Comparison of ENCODE assay signal across 15 cellular contexts in genomic region chr16:8949536-8950418, GRCh38. TPM values are rescaled to one million over a fixed set of nuclear protein-coding genes. Genes with fewer than 3 reads are reported as not detected.
DNase-seq lines count a peak whose midpoint lies in the region; ATAC-seq and TF ChIP-seq lines count a peak whose summit lies in the region.
"Had no signal": no experiment of that assay in that cellular context is flagged by ENCODE, and none has a peak within 500 bp of the region (broad histone marks: within the 10 kb centered on the region; RNA-seq: fewer than 3 reads in every experiment).

No MANE protein-coding gene starts in this region.

- ATAC-seq in activated T-cell treated with anti-CD3 and anti-CD28 coated beads, Interleukin-2, amount 50 U/mL, for 4 hours: peak in 1 of 2 donors; percentile 17
- ATAC-seq in stimulated activated memory B cell treated with anti-CD40 and anti-IgM and Interleukin-4, amounts not matched to agents 10 μg/mL and 1 μg/mL and 100 μg/mL, for 72 hours: no peak
- ATAC-seq: HCT116, lower lobe of right lung had no signal

- no peaks in the 10 kb centered on the region for H3K9me2 ChIP-seq in OCI-LY7 (ENCODE audit: insufficient read depth, low read length)

- BruUV-seq in OCI-LY7 (replicated peaks; lab: Mats Ljungman, UMichigan): no TSS peak

- H4K20me1 ChIP-seq in OCI-LY7 (ENCODE audit: insufficient read depth, low read length): peaks cover 68% of the 10 kb centered on the region

- H3K4me1 ChIP-seq in OCI-LY7 (ENCODE audit: insufficient read depth, low read length, poor library complexity, severe bottlenecking): peaks cover 80% of the 10 kb centered on the region

- peak overlapping the region; percentile 40 for H3K4me3 Mint-ChIP-seq in activated T-cell treated with anti-CD3 and anti-CD28 coated beads, Interleukin-2, amount 50 U/mL, for 4 hours
- H3K4me3 Mint-ChIP-seq in endothelial cell (ENCODE audit: unreplicated experiment): no peak overlapping the region
- peak overlapping the region; percentile 18 for H3K4me3 Mint-ChIP-seq in stimulated activated memory B cell treated with anti-CD40 and anti-IgM and Interleukin-4, amounts not matched to agents 10 μg/mL and 1 μg/mL and 100 μg/mL, for 72 hours
- H3K4me3 Mint-ChIP-seq: activated CD4-positive, alpha-beta T cell treated with anti-CD3 and anti-CD28 coated beads, Interleukin-2, amount 10 ng/mL, durations not matched to agents 7 days and 5 days had no signal

- H3K4me3 ChIP-seq in OCI-LY7 (ENCODE audit: low read depth, low read length, poor library complexity, severe bottlenecking): no peak overlapping the region
- H3K4me3 ChIP-seq: lower lobe of right lung had no signal

- DNase-seq in activated T-cell treated with anti-CD3 and anti-CD28 coated beads, Interleukin-2, amount 50 U/mL, for 4 hours: no peak
- no peak for DNase-seq in activated T-cell treated with anti-CD3 and anti-CD28 coated beads for 4 hours
- DNase-seq in OCI-LY7 (ENCODE audit: low spot score): no peak
- no peak for DNase-seq in endothelial cell (ENCODE audit: low spot score)
- DNase-seq in NCI-H1092 (lab: John Stamatoyannopoulos, UW): no peak
- no peak for DNase-seq in cerebellum (ENCODE audit: low spot score)
- DNase-seq in ureter (ENCODE audit: low spot score): no peak
- DNase-seq: activated CD4-positive, alpha-beta T cell treated with anti-CD3 and anti-CD28 coated beads, Interleukin-2, amount 10 ng/mL, durations not matched to agents 7 days and 5 days; lower lobe of right lung; MM.1S; NCI-H2171 treated with DMSO at 0.1 percent for 48 hours; occipital lobe had no signal

- H3K36me3 ChIP-seq in OCI-LY7 (ENCODE audit: insufficient read depth, low read length): no peaks in the 10 kb centered on the region
- H3K36me3 ChIP-seq: lower lobe of right lung had no signal

- POLR2A ChIA-PET in OCI-LY7 (lab: Charles Lee): interaction anchor here (1.1 kb wide), 1 partner anchor 81 kb away, joined by 4 read pairs; the partner anchor contains the start of gene CARHSP1

- H3K79me2 ChIP-seq in OCI-LY7 (ENCODE audit: insufficient read depth, low read depth, low read length): peaks cover 88% of the 10 kb centered on the region

- CTCF ChIA-PET in OCI-LY7 (lab: Charles Lee; ENCODE audit: unreplicated experiment): interaction anchor here (0.6 to 1.0 kb wide), 2 partner anchors 10 to 16 kb away, joined by 3 read pairs; no protein-coding TSS in a partner anchor

- no peaks in the 10 kb centered on the region for H3K9me3 Mint-ChIP-seq in activated T-cell treated with anti-CD3 and anti-CD28 coated beads, Interleukin-2, amount 50 U/mL, for 4 hours
- no peaks in the 10 kb centered on the region for H3K9me3 Mint-ChIP-seq in endothelial cell (ENCODE audit: unreplicated experiment)
- H3K9me3 Mint-ChIP-seq in stimulated activated memory B cell treated with anti-CD40 and anti-IgM and Interleukin-4, amounts not matched to agents 10 μg/mL and 1 μg/mL and 100 μg/mL, for 72 hours: no peaks in the 10 kb centered on the region
- H3K9me3 Mint-ChIP-seq: activated CD4-positive, alpha-beta T cell treated with anti-CD3 and anti-CD28 coated beads, Interleukin-2, amount 10 ng/mL, durations not matched to agents 7 days and 5 days had no signal

- no peak overlapping the region for H2AFZ ChIP-seq in OCI-LY7 (ENCODE audit: low read length)

- intact Hi-C loops in OCI-LY7 (cut with micrococcal nuclease; ENCODE audit: unreplicated experiment): no loop called here

- H3K4me1 Mint-ChIP-seq in activated T-cell treated with anti-CD3 and anti-CD28 coated beads, Interleukin-2, amount 50 U/mL, for 4 hours (ENCODE audit: low read depth): peaks cover 90% of the 10 kb centered on the region
- H3K4me1 Mint-ChIP-seq in endothelial cell (ENCODE audit: unreplicated experiment): peaks cover 21% of the 10 kb centered on the region
- H3K4me1 Mint-ChIP-seq in stimulated activated memory B cell treated with anti-CD40 and anti-IgM and Interleukin-4, amounts not matched to agents 10 μg/mL and 1 μg/mL and 100 μg/mL, for 72 hours: peaks cover 79% of the 10 kb centered on the region

- H3K36me3 Mint-ChIP-seq in activated T-cell treated with anti-CD3 and anti-CD28 coated beads, Interleukin-2, amount 50 U/mL, for 4 hours (ENCODE audit: insufficient read depth): no peaks in the 10 kb centered on the region
- no peaks in the 10 kb centered on the region for H3K36me3 Mint-ChIP-seq in endothelial cell (ENCODE audit: low read depth, unreplicated experiment)
- peaks cover 5% of the 10 kb centered on the region for H3K36me3 Mint-ChIP-seq in stimulated activated memory B cell treated with anti-CD40 and anti-IgM and Interleukin-4, amounts not matched to agents 10 μg/mL and 1 μg/mL and 100 μg/mL, for 72 hours

- H3K27ac Mint-ChIP-seq in endothelial cell (ENCODE audit: unreplicated experiment): peak overlapping the region; percentile 7
- H3K27ac Mint-ChIP-seq in stimulated activated memory B cell treated with anti-CD40 and anti-IgM and Interleukin-4, amounts not matched to agents 10 μg/mL and 1 μg/mL and 100 μg/mL, for 72 hours: no peak overlapping the region
- H3K27ac Mint-ChIP-seq: activated CD4-positive, alpha-beta T cell treated with anti-CD3 and anti-CD28 coated beads, Interleukin-2, amount 10 ng/mL, durations not matched to agents 7 days and 5 days had no signal

- H3K4me2 ChIP-seq in OCI-LY7 (ENCODE audit: low read length): peak overlapping the region; percentile 68; the same call in 1 of the 2 replicates

- no peaks in the 10 kb centered on the region for H3K27me3 Mint-ChIP-seq in activated T-cell treated with anti-CD3 and anti-CD28 coated beads, Interleukin-2, amount 50 U/mL, for 4 hours (ENCODE audit: low read depth)
- H3K27me3 Mint-ChIP-seq in endothelial cell (ENCODE audit: unreplicated experiment): peaks cover 5% of the 10 kb centered on the region
- no peaks in the 10 kb centered on the region for H3K27me3 Mint-ChIP-seq in stimulated activated memory B cell treated with anti-CD40 and anti-IgM and Interleukin-4, amounts not matched to agents 10 μg/mL and 1 μg/mL and 100 μg/mL, for 72 hours
- H3K27me3 Mint-ChIP-seq: activated CD4-positive, alpha-beta T cell treated with anti-CD3 and anti-CD28 coated beads, Interleukin-2, amount 10 ng/mL, durations not matched to agents 7 days and 5 days had no signal

- no peak overlapping the region for H3K27ac ChIP-seq in OCI-LY7 (ENCODE audit: low read depth, low read length, poor library complexity, severe bottlenecking)
- H3K27ac ChIP-seq: coronary artery, lower lobe of right lung had no signal

- H3K9me3 ChIP-seq in OCI-LY7 (ENCODE audit: low read length): no peaks in the 10 kb centered on the region
- H3K9me3 ChIP-seq: lower lobe of right lung had no signal

- no peak for TF ChIP-seq CTCF in OCI-LY7 (conservative IDR thresholded peaks at IDR 0.05; ENCODE audit: low read length)
- TF ChIP-seq CTCF in endothelial cell (IDR thresholded peaks at IDR 0.05; ENCODE audit: unreplicated experiment): no peak

RNA-seq across cellular contexts. Expression of gene USP7, which starts 13.9 kb away (rescaled TPM):
- 100 to 1,000 TPM; 189 to 210 (median 196) TPM for total RNA-seq in activated T-cell treated with anti-CD3 and anti-CD28 coated beads, Interleukin-2, amount 50 U/mL, for 4 hours
- 46.4 and 61.5 TPM in 2 replicates for total RNA-seq in OCI-LY7 (2014; rRNA removed; shearing (Covaris generic))
- 127 and 132 TPM in 2 replicates for total RNA-seq in OCI-LY7 (2022)
- 122 TPM for total RNA-seq in endothelial cell (ENCODE audit: unreplicated experiment)
- total RNA-seq in cerebellum: 108 TPM
- total RNA-seq in ureter: 143 TPM
